In genomic region chr10:14954001-14954770, GRCh38 we compare ENCODE assay signal across 8 cellular contexts. TPM values are rescaled to one million over a fixed set of nuclear protein-coding genes. Genes with fewer than 3 reads are reported as not detected.
DNase-seq lines count a peak whose midpoint lies in the region; ATAC-seq and TF ChIP-seq lines count a peak whose summit lies in the region.

Gene DCLRE1C (minus strand): TSS chr10:14954096. CDS start chr10:14954010, 86 bp downstream.

- peak within 1 kb of the TSS; percentile 86 for H3K4me3 Mint-ChIP-seq in T-helper 1 cell treated with Interleukin-12 subunit alpha and Interleukin-12 subunit beta and Interleukin-4 antibody, amounts not matched to agents 30 μg/mL and 1 μg/mL, for 36 hours
- peak within 1 kb of the TSS; percentile 91 for H3K4me3 Mint-ChIP-seq in progenitor cell of endocrine pancreas (ENCODE audit: low read depth)

- H3K4me1 ChIP-seq in left ventricle myocardium inferior (peaks cover 33% of the 10 kb centered on the region), upper lobe of right lung (peaks cover 14% of the 10 kb centered on the region)

- H3K27me3 ChIP-seq in left ventricle myocardium inferior (ENCODE audit: low read depth): no peaks in the 10 kb centered on the region
- H3K27me3 ChIP-seq in upper lobe of right lung: no peaks in the 10 kb centered on the region

- no peaks in the 10 kb centered on the region for H3K9me3 Mint-ChIP-seq in T-helper 1 cell treated with Interleukin-12 subunit alpha and Interleukin-12 subunit beta and Interleukin-4 antibody, amounts not matched to agents 30 μg/mL and 1 μg/mL, for 36 hours
- no peaks in the 10 kb centered on the region for H3K9me3 Mint-ChIP-seq in progenitor cell of endocrine pancreas (ENCODE audit: low read depth)

- H3K36me3 ChIP-seq in left ventricle myocardium inferior: peaks cover 1% of the 10 kb centered on the region
- H3K36me3 ChIP-seq in upper lobe of right lung: no peaks in the 10 kb centered on the region

- TF ChIP-seq CTCF in left ventricle myocardium inferior (IDR thresholded peaks at IDR 0.05; ENCODE audit: borderline replicate concordance) (no peak), progenitor cell of endocrine pancreas (IDR thresholded peaks at IDR 0.05; ENCODE audit: unreplicated experiment) (no peak), upper lobe of right lung (IDR thresholded peaks at IDR 0.05) (no peak)

- intact Hi-C loops in left ventricle myocardium inferior (cut with micrococcal nuclease) (no loop called here), upper lobe of right lung (cut with DNase I) (no loop called here)

- no peaks in the 10 kb centered on the region for H3K9me3 ChIP-seq in left ventricle myocardium inferior (replicated peaks)
- H3K9me3 ChIP-seq in upper lobe of right lung: no peaks in the 10 kb centered on the region

- H3K27ac Mint-ChIP-seq in T-helper 1 cell treated with Interleukin-12 subunit alpha and Interleukin-12 subunit beta and Interleukin-4 antibody, amounts not matched to agents 30 μg/mL and 1 μg/mL, for 36 hours: peak within 1 kb of the TSS; percentile 92
- peak within 1 kb of the TSS; percentile 94 for H3K27ac Mint-ChIP-seq in progenitor cell of endocrine pancreas

- H3K27me3 Mint-ChIP-seq in T-helper 1 cell treated with Interleukin-12 subunit alpha and Interleukin-12 subunit beta and Interleukin-4 antibody, amounts not matched to agents 30 μg/mL and 1 μg/mL, for 36 hours (ENCODE audit: low read depth): no peaks in the 10 kb centered on the region
- H3K27me3 Mint-ChIP-seq in progenitor cell of endocrine pancreas: no peaks in the 10 kb centered on the region

- H3K4me3 ChIP-seq in left ventricle myocardium inferior: peak within 1 kb of the TSS; percentile 99
- H3K4me3 ChIP-seq in upper lobe of right lung: peak within 1 kb of the TSS; percentile 73

- DNase-seq in NCI-H1694 treated with DMSO at 0.1 percent for 48 hours (lab: John Stamatoyannopoulos, UW): peak; percentile 79
- peak; percentile 93 for DNase-seq in amniotic stem cell (lab: John Stamatoyannopoulos, UW)
- peak; percentile 89 for DNase-seq in left ventricle myocardium inferior
- peak; percentile 77 for DNase-seq in progenitor cell of endocrine pancreas (ENCODE audit: low spot score, unreplicated experiment)
- peak; percentile 96 for DNase-seq in upper lobe of right lung

- H3K36me3 Mint-ChIP-seq in T-helper 1 cell treated with Interleukin-12 subunit alpha and Interleukin-12 subunit beta and Interleukin-4 antibody, amounts not matched to agents 30 μg/mL and 1 μg/mL, for 36 hours (ENCODE audit: low read depth): peaks cover 11% of the 10 kb centered on the region
- no peaks in the 10 kb centered on the region for H3K36me3 Mint-ChIP-seq in progenitor cell of endocrine pancreas (ENCODE audit: insufficient read depth)

- peak within 1 kb of the TSS; percentile 95 for H3K27ac ChIP-seq in left ventricle myocardium inferior (replicated peaks)
- H3K27ac ChIP-seq in upper lobe of right lung: peak within 1 kb of the TSS; percentile 92

- H3K4me1 Mint-ChIP-seq in T-helper 1 cell treated with Interleukin-12 subunit alpha and Interleukin-12 subunit beta and Interleukin-4 antibody, amounts not matched to agents 30 μg/mL and 1 μg/mL, for 36 hours (ENCODE audit: low read depth): peaks cover 47% of the 10 kb centered on the region
- H3K4me1 Mint-ChIP-seq in progenitor cell of endocrine pancreas (ENCODE audit: low read depth): peaks cover 15% of the 10 kb centered on the region

- ATAC-seq in GM18499 (IDR thresholded peaks at IDR 0.05; ENCODE audit: insufficient read depth, unreplicated experiment): peak; percentile 51
- ATAC-seq in HG02938 (IDR thresholded peaks at IDR 0.05; ENCODE audit: unreplicated experiment): peak; percentile 78
- peak; percentile 96 for ATAC-seq in upper lobe of right lung

RNA-seq across cellular contexts. Expression of gene DCLRE1C, which starts in this region (rescaled TPM):
- 3.0 TPM for total RNA-seq in left ventricle myocardium inferior
- 13.5 and 13.8 TPM in 2 replicates for total RNA-seq in progenitor cell of endocrine pancreas
- 11.3 TPM for total RNA-seq in upper lobe of right lung

Comparison
In these comparisons a context has a peak if more than half of its experiments do, and no peak if none do; other contexts are left out.
1. Peak in every context shown above with its lines: DNase-seq, ATAC-seq, H3K4me3 ChIP-seq and H3K27ac ChIP-seq.